Comparison of ENCODE assay signal across 17 cellular contexts in genomic region chr12:131370791-131371579, GRCh38.
DNase-seq lines count a peak whose midpoint lies in the region; ATAC-seq and TF ChIP-seq lines count a peak whose summit lies in the region.
"Had no signal": no experiment of that assay in that cellular context is flagged by ENCODE, and none has a peak within 500 bp of the region (broad histone marks: within the 10 kb centered on the region; RNA-seq: fewer than 3 reads in every experiment).

No MANE protein-coding gene starts in this region.

- no peak for ATAC-seq in HG02642 (IDR thresholded peaks at IDR 0.05; ENCODE audit: poor library complexity, unreplicated experiment)
- ATAC-seq: GM23338 had no signal

- intact Hi-C loops in esophagus squamous epithelium (cut with DNase I), result no loop called here
- intact Hi-C loops in sigmoid colon (cut with DNase I), result no loop called here

- H3K9me3 ChIP-seq in esophagus squamous epithelium (no peaks in the 10 kb centered on the region), sigmoid colon (no peaks in the 10 kb centered on the region)
- H3K9me3 ChIP-seq: SJCRH30 had no signal

- H3K4me3 Mint-ChIP-seq in type B pancreatic cell, result no peak overlapping the region
- H3K4me3 Mint-ChIP-seq: CD4-positive, alpha-beta T cell; GM23338 had no signal

- no peak for TF ChIP-seq POLR2A in esophagus squamous epithelium (IDR thresholded peaks at IDR 0.05)
- TF ChIP-seq POLR2A in sigmoid colon (IDR thresholded peaks at IDR 0.05), result no peak

- H3K4me1 Mint-ChIP-seq in type B pancreatic cell (ENCODE audit: unreplicated experiment), result peaks cover 9% of the 10 kb centered on the region

- TF ChIP-seq EP300 in sigmoid colon (IDR thresholded peaks at IDR 0.05), result no peak

- H3K27me3 ChIP-seq in esophagus squamous epithelium (peaks cover 0 to 8% (median 0%) of the 10 kb centered on the region in 4 donors), sigmoid colon (no peaks in the 10 kb centered on the region)
- H3K27me3 ChIP-seq: SJCRH30 had no signal

- no peaks in the 10 kb centered on the region for H3K36me3 Mint-ChIP-seq in type B pancreatic cell

- H3K36me3 ChIP-seq in esophagus squamous epithelium, result no peaks in the 10 kb centered on the region
- no peaks in the 10 kb centered on the region for H3K36me3 ChIP-seq in sigmoid colon
- H3K36me3 ChIP-seq: SJCRH30 had no signal

- H3K4me3 ChIP-seq in esophagus squamous epithelium (peak overlapping the region in 3 of 4 donors; percentile 11 to 41 (median 16)), sigmoid colon (no peak overlapping the region)
- H3K4me3 ChIP-seq: GM23338, SJCRH30 had no signal

- no peaks in the 10 kb centered on the region for H3K9me3 Mint-ChIP-seq in type B pancreatic cell
- H3K9me3 Mint-ChIP-seq: CD4-positive, alpha-beta T cell; GM23338 had no signal

- WGBS in esophagus squamous epithelium, 2 donors, result 39 to 53% methylated on average over 8 to 12 of the region's 22 CpGs
- 78 to 84% methylated on average over 22 of the region's 22 CpGs for WGBS in sigmoid colon, 2 donors

- TF ChIP-seq CTCF in esophagus squamous epithelium (IDR thresholded peaks at IDR 0.05) (no peak), sigmoid colon (IDR thresholded peaks at IDR 0.05) (no peak), type B pancreatic cell (conservative IDR thresholded peaks at IDR 0.05) (no peak)

- H3K27ac ChIP-seq in esophagus squamous epithelium (peak overlapping the region in 3 of 4 donors; percentile 42 to 62 (median 50)), sigmoid colon (no peak overlapping the region)
- H3K27ac ChIP-seq: SJCRH30 had no signal

- peaks cover 5% of the 10 kb centered on the region for H3K27me3 Mint-ChIP-seq in type B pancreatic cell
- H3K27me3 Mint-ChIP-seq: CD4-positive, alpha-beta T cell had no signal

- peak; percentile 37 for DNase-seq in Daoy (ENCODE audit: low read depth)
- peak; percentile 97 for DNase-seq in NCI-H460 (ENCODE audit: extremely low read depth, low read depth)
- DNase-seq in esophagus squamous epithelium (lab: John Stamatoyannopoulos, UW), result no peak
- DNase-seq in sigmoid colon, result peak; percentile 48
- DNase-seq in activated CD8-positive, alpha-beta memory T cell treated with anti-CD3 and anti-CD28 coated beads, Interleukin-2, amount 50 U/mL, for 4 hours, result no peak
- DNase-seq in type B pancreatic cell (ENCODE audit: extremely low spot score, unreplicated experiment), result no peak
- DNase-seq: ACHN; CD4-positive, alpha-beta T cell; DND-41; GF-D8; Kasumi-1; NCI-H1417; NCI-H1930; NCI-H510A treated with DMSO at 0.1 percent for 48 hours; SJCRH30 had no signal

- peaks cover 0 to 17% (median 11%) of the 10 kb centered on the region in 3 donors for H3K4me1 ChIP-seq in esophagus squamous epithelium
- H3K4me1 ChIP-seq in sigmoid colon, result peaks cover 0 to 4% (median 0%) of the 10 kb centered on the region in 4 donors
- H3K4me1 ChIP-seq: SJCRH30 had no signal

- no peak overlapping the region for H3K27ac Mint-ChIP-seq in type B pancreatic cell
- H3K27ac Mint-ChIP-seq: CD4-positive, alpha-beta T cell; GM23338 had no signal

Comparison
In these comparisons a context has a peak if more than half of its experiments do, and no peak if none do; other contexts are left out.
1. DNase-seq: peak in Daoy (single experiment), NCI-H460 (single experiment) and sigmoid colon (single experiment); none in esophagus squamous epithelium (single experiment), activated CD8-positive, alpha-beta memory T cell treated with anti-CD3 and anti-CD28 coated beads, Interleukin-2, amount 50 U/mL, for 4 hours (single experiment) and type B pancreatic cell (single experiment).
2. H3K27ac ChIP-seq: peak in esophagus squamous epithelium (3 of 4); none in sigmoid colon (0 of 4).
3. H3K4me3 ChIP-seq: peak in esophagus squamous epithelium (3 of 4); none in sigmoid colon (0 of 4).